8 cellular contexts compared by ENCODE assay signal in the genomic region with DNA sequence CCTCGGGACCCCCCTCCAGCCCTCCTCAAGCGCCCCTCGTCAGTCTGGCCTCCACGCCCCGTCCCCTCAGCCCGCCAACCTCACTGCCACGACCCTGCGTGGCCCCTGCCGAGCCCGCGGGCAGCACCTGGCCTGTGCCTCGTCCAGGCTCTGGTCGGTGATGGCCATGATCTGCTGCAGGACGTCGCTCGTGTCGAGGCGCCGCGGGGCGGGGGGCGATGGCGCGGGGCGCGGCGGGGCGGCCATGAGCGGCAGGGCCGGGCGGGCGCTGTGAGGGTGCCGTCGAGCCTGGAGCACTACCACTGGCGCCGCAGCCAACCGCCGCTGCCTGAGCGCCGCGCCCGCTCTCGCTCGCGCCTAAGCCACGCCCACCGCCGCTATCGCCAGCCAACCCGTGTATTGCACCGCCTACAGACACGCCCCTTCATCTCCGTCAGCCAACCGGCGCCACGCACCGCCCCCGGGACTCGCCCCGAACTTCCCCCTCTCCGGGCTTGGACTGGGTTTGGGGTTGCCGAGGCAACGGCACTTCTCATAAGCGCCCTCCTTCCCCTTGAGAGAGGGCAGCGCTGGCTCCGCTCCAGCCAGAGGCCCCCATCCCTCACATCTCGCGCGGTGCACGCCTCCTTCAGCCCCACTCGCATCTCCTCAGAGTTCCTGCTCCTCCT. TPM values are rescaled to one million over a fixed set of nuclear protein-coding genes. Genes with fewer than 3 reads are reported as not detected.
A peak's percentile ranks its signal among the peaks of the same experiment; 100 is the strongest.
DNase-seq lines count a peak whose midpoint lies in the region; ATAC-seq and TF ChIP-seq lines count a peak whose summit lies in the region.

A gene with protein sequence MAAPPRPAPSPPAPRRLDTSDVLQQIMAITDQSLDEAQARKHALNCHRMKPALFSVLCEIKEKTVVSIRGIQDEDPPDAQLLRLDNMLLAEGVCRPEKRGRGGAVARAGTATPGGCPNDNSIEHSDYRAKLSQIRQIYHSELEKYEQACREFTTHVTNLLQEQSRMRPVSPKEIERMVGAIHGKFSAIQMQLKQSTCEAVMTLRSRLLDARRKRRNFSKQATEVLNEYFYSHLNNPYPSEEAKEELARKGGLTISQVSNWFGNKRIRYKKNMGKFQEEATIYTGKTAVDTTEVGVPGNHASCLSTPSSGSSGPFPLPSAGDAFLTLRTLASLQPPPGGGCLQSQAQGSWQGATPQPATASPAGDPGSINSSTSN (minus strand): TSS at position 304 of the 668 bp plus-strand sequence. CDS start 58 bp downstream, at position 246.

- peak within 1 kb of the TSS; percentile 76 to 88 (median 81) for H3K4me3 Mint-ChIP-seq in immature natural killer cell

- H3K27ac ChIP-seq in AG04450 (ENCODE audit: low read depth, low read length) (no peak within 1 kb of the TSS), WERI-Rb-1 (peak within 1 kb of the TSS; percentile 64), breast epithelium (no peak within 1 kb of the TSS)

- peaks cover 0 to 4% of the 10 kb centered on the region in 2 donors for H3K4me1 ChIP-seq in breast epithelium

- peaks cover 0 to 4% (median 3%) of the 10 kb centered on the region in 3 donors for H3K36me3 Mint-ChIP-seq in immature natural killer cell

- H3K9me3 ChIP-seq in AG04450 (ENCODE audit: control insufficient read depth, insufficient read depth, low read length) (no peaks in the 10 kb centered on the region; the same call in 1 of the 2 replicates), WERI-Rb-1 (ENCODE audit: severe bottlenecking) (no peaks in the 10 kb centered on the region), breast epithelium (no peaks in the 10 kb centered on the region)

- H3K36me3 ChIP-seq in WERI-Rb-1 (no peaks in the 10 kb centered on the region), breast epithelium (no peaks in the 10 kb centered on the region)

- no peak for TF ChIP-seq CTCF in AG04450 (IDR thresholded peaks at IDR 0.05; ENCODE audit: low read depth, low read length)
- no peak for TF ChIP-seq CTCF in WERI-Rb-1 (IDR thresholded peaks at IDR 0.05; ENCODE audit: low read depth, low read length)
- no peak for TF ChIP-seq CTCF in breast epithelium (IDR thresholded peaks at IDR 0.05)

- peaks cover 26 to 35% of the 10 kb centered on the region in 2 donors for H3K4me1 Mint-ChIP-seq in immature natural killer cell

- H3K27ac Mint-ChIP-seq in immature natural killer cell = peak within 1 kb of the TSS; percentile 79 to 92 (median 87)

- POLR2A ChIA-PET in AG04450 (lab: Yijun Ruan, JAX) = no interaction called here

- CTCF ChIA-PET in AG04450 (lab: Charles Lee) = interaction anchor here (1.4 kb wide), 1 partner anchor 64 kb away, joined by 4 read pairs; no protein-coding TSS in a partner anchor

- H3K9me3 Mint-ChIP-seq in immature natural killer cell = no peaks in the 10 kb centered on the region

- TF ChIP-seq POLR2A in breast epithelium (IDR thresholded peaks at IDR 0.05) = no peak

- DNase-seq in AG04450 (ENCODE audit: low read depth, low spot score) (peak; percentile 48), NCI-H2196 (lab: John Stamatoyannopoulos, UW; ENCODE audit: unreplicated experiment) (peak; percentile 98), WERI-Rb-1 (peak; percentile 98), breast epithelium (ENCODE audit: low spot score in 2 of 2) (peak; percentile 89 to 90), immature natural killer cell (peak; percentile 98 to 99 (median 98))
- peak; percentile 97 to 98 (median 97) for DNase-seq in stimulated activated CD4-positive, alpha-beta T cell treated with anti-CD3 and anti-CD28 coated beads, Interleukin-12 subunit alpha, Interleukin-12 subunit beta, amount 100 ng/mL, for 48 hours (ENCODE audit: low read depth in 2 of 3, low spot score in 1 of 3)

- H3K27me3 Mint-ChIP-seq in immature natural killer cell (ENCODE audit: low read depth in 3 of 3) = peaks cover 2 to 19% (median 16%) of the 10 kb centered on the region in 3 donors

- ATAC-seq in GM18868 (IDR thresholded peaks at IDR 0.05; ENCODE audit: unreplicated experiment) (peak; percentile 99), HG03103 (IDR thresholded peaks at IDR 0.05; ENCODE audit: low read depth, unreplicated experiment) (peak; percentile 94)

- intact Hi-C loops in breast epithelium (cut with DNase I; ENCODE audit: low total_unique reads) = no loop called here

- H3K27me3 ChIP-seq in AG04450 (ENCODE audit: control insufficient read depth, insufficient read depth, low read length) (no peaks in the 10 kb centered on the region), WERI-Rb-1 (ENCODE audit: insufficient read depth, low read depth, severe bottlenecking) (no peaks in the 10 kb centered on the region), breast epithelium (no peaks in the 10 kb centered on the region)

- peak within 1 kb of the TSS; percentile 60 for H3K4me3 ChIP-seq in AG04450 (ENCODE audit: low read depth, low read length)
- H3K4me3 ChIP-seq in WERI-Rb-1 (ENCODE audit: low read depth, low read length) = peak within 1 kb of the TSS; percentile 48
- H3K4me3 ChIP-seq in breast epithelium = peak within 1 kb of the TSS; percentile 43 to 80 (median 63)

RNA-seq across cellular contexts. Expression of the gene that starts here (rescaled TPM):
- polyA plus RNA-seq in AG04450 (2011; rRNA removed) (0.63 and 0.69 TPM in 2 replicates), immature natural killer cell (under 1 TPM in 2 of 3 donors, not detected in 1; 0.57 to 0.82 TPM)
- 1.00 and 1.6 TPM in 2 replicates for polyA minus RNA-seq in AG04450 (2011; rRNA and poly(A)+ RNA removed)
- total RNA-seq in breast epithelium = 1 to 10 TPM; 3.4 to 5.9 (median 5.6) TPM

Comparison
In these comparisons a context has a peak if more than half of its experiments do, and no peak if none do; other contexts are left out.
1. Peak in DNase-seq in immature natural killer cell; RNA of the gene not detected or under 1 TPM.
2. DNase-seq: peak in every context shown above with its lines; median percentile 98 in NCI-H2196; 98 in WERI-Rb-1; 98 in immature natural killer cell; 97 in stimulated activated CD4-positive, alpha-beta T cell treated with anti-CD3 and anti-CD28 coated beads, Interleukin-12 subunit alpha, Interleukin-12 subunit beta, amount 100 ng/mL, for 48 hours; 90 in breast epithelium; 48 in AG04450.